ENCODE assay signal across 8 cellular contexts in genomic region chr14:37172024-37172869, GRCh38. TPM values are rescaled to one million over a fixed set of nuclear protein-coding genes. Genes with fewer than 3 reads are reported as not detected.
DNase-seq lines count a peak whose midpoint lies in the region; ATAC-seq and TF ChIP-seq lines count a peak whose summit lies in the region.

TSS of gene SLC25A21 (minus strand) at chr14:37172606.

- peak within 1 kb of the TSS; percentile 92 for H3K27ac ChIP-seq in fibroblast of lung (ENCODE audit: insufficient read depth, low read length)
- peak within 1 kb of the TSS; percentile 93 for H3K27ac ChIP-seq in upper lobe of right lung

- H2AFZ ChIP-seq in fibroblast of lung (ENCODE audit: low read length): peak within 1 kb of the TSS; percentile 98

- intact Hi-C loops in mucosa of descending colon (cut with DNase I, micrococcal nuclease): no loop called here
- intact Hi-C loops in upper lobe of right lung (cut with DNase I): no loop called here

- H3K36me3 ChIP-seq in fibroblast of lung (ENCODE audit: control insufficient read depth, insufficient read depth, low read length): no peaks in the 10 kb centered on the region
- no peaks in the 10 kb centered on the region for H3K36me3 ChIP-seq in mucosa of descending colon (ENCODE audit: low read depth)
- H3K36me3 ChIP-seq in upper lobe of right lung: no peaks in the 10 kb centered on the region

- H3K79me2 ChIP-seq in fibroblast of lung (ENCODE audit: control insufficient read depth, insufficient read depth, low read length): no peaks in the 10 kb centered on the region

- H3K4me1 ChIP-seq in fibroblast of lung (ENCODE audit: control insufficient read depth, extremely low read depth, insufficient read depth, low read length) (no peaks in the 10 kb centered on the region), mucosa of descending colon (ENCODE audit: low read depth) (no peaks in the 10 kb centered on the region), upper lobe of right lung (peaks cover 4% of the 10 kb centered on the region)

- H3K27me3 ChIP-seq in fibroblast of lung (ENCODE audit: control insufficient read depth, insufficient read depth, low read length): no peaks in the 10 kb centered on the region
- H3K27me3 ChIP-seq in upper lobe of right lung: no peaks in the 10 kb centered on the region

- peak within 1 kb of the TSS; percentile 91 for H3K9ac ChIP-seq in fibroblast of lung (ENCODE audit: insufficient read depth, low read length)

- no peaks in the 10 kb centered on the region for H4K20me1 ChIP-seq in fibroblast of lung (ENCODE audit: control insufficient read depth, extremely low read depth, insufficient read depth, low read length)

- peak; percentile 81 for DNase-seq in COR-L47 (lab: John Stamatoyannopoulos, UW)
- peak; percentile 93 for DNase-seq in NCI-H1092 treated with DMSO at 0.1 percent for 48 hours (lab: John Stamatoyannopoulos, UW)
- peak; percentile 58 for DNase-seq in T1000 (lab: John Stamatoyannopoulos, UW)
- peak; percentile 85 to 89 for DNase-seq in fibroblast of lung (ENCODE audit: low read depth in 2 of 2)
- peak; percentile 68 to 78 (median 76) for DNase-seq in mucosa of descending colon
- peak; percentile 90 for DNase-seq in upper lobe of right lung
- DNase-seq in NK-92 (lab: John Stamatoyannopoulos, UW; ENCODE audit: unreplicated experiment): no peak

- H3K4me3 ChIP-seq in fibroblast of lung (replicated peaks in 1 of 4; ENCODE audit: control extremely low read depth in 1 of 4, insufficient read depth in 1 of 4, low read depth in 3 of 4, low read length in 4 of 4) (peak within 1 kb of the TSS; percentile 75 to 98 (median 86)), mucosa of descending colon (peak within 1 kb of the TSS; percentile 46), upper lobe of right lung (peak within 1 kb of the TSS; percentile 63)

- peak within 1 kb of the TSS; percentile 94 for H3K4me2 ChIP-seq in fibroblast of lung (ENCODE audit: extremely low read depth, insufficient read depth, low read length)

- TF ChIP-seq CTCF in fibroblast of lung (conservative IDR thresholded peaks at IDR 0.05 in 1 of 2, IDR thresholded peaks at IDR 0.05 in 1 of 2; ENCODE audit: low read depth in 1 of 2, low read length in 2 of 2) (peak; percentile 9 to 14), mucosa of descending colon (IDR thresholded peaks at IDR 0.05) (no peak), upper lobe of right lung (IDR thresholded peaks at IDR 0.05) (no peak)

- ATAC-seq in mucosa of descending colon (peak; percentile 95), upper lobe of right lung (peak; percentile 96), GM18498 (IDR thresholded peaks at IDR 0.05; ENCODE audit: unreplicated experiment) (no peak)

- H3K9me3 ChIP-seq in fibroblast of lung (ENCODE audit: control insufficient read depth, insufficient read depth, low read depth, low read length) (no peaks in the 10 kb centered on the region), mucosa of descending colon (no peaks in the 10 kb centered on the region), upper lobe of right lung (no peaks in the 10 kb centered on the region)

RNA-seq across cellular contexts. Expression of gene SLC25A21, which starts in this region (rescaled TPM):
- total RNA-seq in fibroblast of lung (0.26 and 0.50 TPM in 2 replicates), mucosa of descending colon (1 to 10 TPM in 1 of 3 donors, under 1 TPM in 2; 0.31 to 1.4 (median 0.61) TPM), upper lobe of right lung (0.35 TPM)
- polyA plus RNA-seq in fibroblast of lung: 0.62 and 1.0 TPM in 2 replicates
- 0.51 and 1.0 TPM in 2 replicates for polyA plus RNA-seq in fibroblast of lung (2012)
- not detected in 2 replicates for polyA minus RNA-seq in fibroblast of lung (ENCODE audit: low replicate concordance)

Comparison
In these comparisons a context has a peak if more than half of its experiments do, and no peak if none do; other contexts are left out.
1. Peak in DNase-seq, ATAC-seq, H3K4me3 ChIP-seq and H3K27ac ChIP-seq in upper lobe of right lung; RNA of the gene not detected or under 1 TPM.
2. CTCF ChIP-seq: peak in fibroblast of lung (2 of 2); none in mucosa of descending colon (single experiment) and upper lobe of right lung (single experiment).
3. Peak in every context shown above with its lines, with median percentiles within 50 percentile points of each other: H3K4me3 ChIP-seq.